25 cellular contexts compared by ENCODE assay signal in the genomic region with DNA sequence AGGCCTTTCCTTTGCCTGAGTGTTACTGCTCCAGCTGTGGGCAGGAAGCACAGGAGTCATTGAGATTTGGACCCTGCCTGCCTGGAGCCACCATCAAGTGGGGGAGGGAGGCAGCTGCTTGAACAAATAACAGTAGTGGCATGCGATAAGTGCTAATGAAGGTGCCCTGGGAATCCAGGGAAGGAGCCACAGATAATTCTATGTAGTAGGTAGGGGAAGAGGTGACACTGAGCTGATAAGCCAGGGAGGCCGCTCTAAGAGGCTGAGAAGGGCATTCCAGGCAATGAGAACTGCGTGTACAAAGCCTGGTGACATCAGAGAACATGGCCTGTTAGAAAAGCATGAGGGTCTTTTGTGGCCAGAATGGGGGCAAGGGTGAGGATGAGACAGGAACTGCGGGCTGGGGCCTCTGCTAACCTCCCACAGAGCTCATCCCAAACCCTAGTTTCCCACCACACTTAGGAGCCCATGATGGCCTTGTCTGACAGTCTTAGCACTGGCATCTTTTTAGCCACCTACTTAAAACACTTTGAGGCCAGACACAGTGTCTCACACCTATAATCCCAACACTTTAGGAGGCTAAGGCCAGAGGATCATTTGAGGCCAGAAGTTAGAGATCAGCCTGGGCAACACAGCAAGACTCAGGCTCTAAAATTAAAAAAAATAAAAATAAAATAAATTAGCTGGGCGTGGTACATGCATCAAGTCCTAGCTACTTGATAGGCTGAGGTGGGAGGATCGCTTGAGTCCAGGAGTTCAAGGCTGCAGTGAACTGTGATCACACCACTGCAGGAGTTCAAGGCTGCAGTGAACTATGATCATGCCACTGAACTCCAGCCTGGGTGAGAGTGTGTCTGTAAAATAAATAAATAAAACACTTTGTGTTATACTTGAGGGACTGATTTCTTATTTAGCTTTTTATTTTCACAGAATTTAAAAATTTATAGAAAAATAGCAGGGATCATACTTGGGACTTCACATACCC. TPM values are rescaled to one million over a fixed set of nuclear protein-coding genes. Genes with fewer than 3 reads are reported as not detected.
DNase-seq lines count a peak whose midpoint lies in the region; ATAC-seq and TF ChIP-seq lines count a peak whose summit lies in the region.
"Had no signal": no experiment of that assay in that cellular context is flagged by ENCODE, and none has a peak within 500 bp of the region (broad histone marks: within the 10 kb centered on the region; RNA-seq: fewer than 3 reads in every experiment).

No MANE protein-coding gene starts in this region.

- no peak overlapping the region for H3K27ac ChIP-seq in liver (ENCODE audit: low read depth in 1 of 2, low read length in 2 of 2)
- no peak overlapping the region for H3K27ac ChIP-seq in tibial artery
- H3K27ac ChIP-seq: ascending aorta; BLaER1 treated with 17β-estradiol and CSF1 and Interleukin-3, amounts not matched to agents 10 nM and 100 nM; neural progenitor cell; skin epidermis had no signal

- TF ChIP-seq RAD21 in liver (IDR thresholded peaks at IDR 0.05) = no peak

- H3K4me1 ChIP-seq in liver (ENCODE audit: control insufficient read depth in 4 of 4, insufficient read depth in 4 of 4, low read length in 3 of 4) (no peaks in the 10 kb centered on the region), tibial artery (no peaks in the 10 kb centered on the region)
- H3K4me1 ChIP-seq: ascending aorta, neural progenitor cell had no signal

- CTCF ChIA-PET in WTC11 (lab: Charles Lee) = interaction anchor here (0.6 to 1.0 kb wide), 2 partner anchors 13 to 14 kb away, joined by 3 to 4 read pairs; no protein-coding TSS in a partner anchor

- no peaks in the 10 kb centered on the region for H3K9me3 ChIP-seq in liver (ENCODE audit: control insufficient read depth in 4 of 4, low read length in 3 of 4)
- H3K9me3 ChIP-seq in tibial artery = no peaks in the 10 kb centered on the region
- H3K9me3 ChIP-seq: ascending aorta; BLaER1 treated with 17β-estradiol and CSF1 and Interleukin-3, amounts not matched to agents 10 nM and 100 nM had no signal

- no peaks in the 10 kb centered on the region for H3K9me3 Mint-ChIP-seq in activated naive CD8-positive, alpha-beta T cell (ENCODE audit: low read depth)
- H3K9me3 Mint-ChIP-seq in activated naive CD8-positive, alpha-beta T cell treated with anti-CD3 and anti-CD28 coated beads, Interleukin-2, amount 50 U/mL, for 24 hours = no peaks in the 10 kb centered on the region
- no peaks in the 10 kb centered on the region for H3K9me3 Mint-ChIP-seq in WTC11
- H3K9me3 Mint-ChIP-seq in stimulated activated memory B cell treated with anti-CD40 and anti-IgM and Interleukin-4, amounts not matched to agents 10 μg/mL and 1 μg/mL and 100 μg/mL, for 72 hours = no peaks in the 10 kb centered on the region
- H3K9me3 Mint-ChIP-seq: activated CD4-positive, alpha-beta T cell treated with anti-CD3 and anti-CD28 coated beads, Interleukin-2, amount 10 ng/mL, durations not matched to agents 7 days and 5 days; memory B cell; neural progenitor cell had no signal

- TF ChIP-seq CTCF in WTC11 (IDR thresholded peaks at IDR 0.05) (no peak), liver (IDR thresholded peaks at IDR 0.05; ENCODE audit: low read depth, low read length, missing input control) (no peak), tibial artery (IDR thresholded peaks at IDR 0.05) (no peak)

- H3K4me1 Mint-ChIP-seq in activated naive CD8-positive, alpha-beta T cell (ENCODE audit: low read depth) = peaks cover 63% of the 10 kb centered on the region
- H3K4me1 Mint-ChIP-seq in activated naive CD8-positive, alpha-beta T cell treated with anti-CD3 and anti-CD28 coated beads, Interleukin-2, amount 50 U/mL, for 24 hours = peaks cover 38% of the 10 kb centered on the region
- peaks cover 31% of the 10 kb centered on the region for H3K4me1 Mint-ChIP-seq in WTC11
- H3K4me1 Mint-ChIP-seq in stimulated activated memory B cell treated with anti-CD40 and anti-IgM and Interleukin-4, amounts not matched to agents 10 μg/mL and 1 μg/mL and 100 μg/mL, for 72 hours = peaks cover 66% of the 10 kb centered on the region

- H3K36me3 Mint-ChIP-seq in activated naive CD8-positive, alpha-beta T cell = peaks cover 8% of the 10 kb centered on the region
- H3K36me3 Mint-ChIP-seq in activated naive CD8-positive, alpha-beta T cell treated with anti-CD3 and anti-CD28 coated beads, Interleukin-2, amount 50 U/mL, for 24 hours (ENCODE audit: low read depth) = peaks cover 5% of the 10 kb centered on the region
- H3K36me3 Mint-ChIP-seq in WTC11 = peaks cover 3% of the 10 kb centered on the region; the same call in 1 of the 2 replicates
- peaks cover 44% of the 10 kb centered on the region for H3K36me3 Mint-ChIP-seq in stimulated activated memory B cell treated with anti-CD40 and anti-IgM and Interleukin-4, amounts not matched to agents 10 μg/mL and 1 μg/mL and 100 μg/mL, for 72 hours

- H3K27me3 Mint-ChIP-seq in activated naive CD8-positive, alpha-beta T cell = no peaks in the 10 kb centered on the region
- H3K27me3 Mint-ChIP-seq in activated naive CD8-positive, alpha-beta T cell treated with anti-CD3 and anti-CD28 coated beads, Interleukin-2, amount 50 U/mL, for 24 hours = no peaks in the 10 kb centered on the region
- no peaks in the 10 kb centered on the region for H3K27me3 Mint-ChIP-seq in WTC11 (ENCODE audit: low read depth)
- H3K27me3 Mint-ChIP-seq in stimulated activated memory B cell treated with anti-CD40 and anti-IgM and Interleukin-4, amounts not matched to agents 10 μg/mL and 1 μg/mL and 100 μg/mL, for 72 hours = no peaks in the 10 kb centered on the region
- H3K27me3 Mint-ChIP-seq: activated CD4-positive, alpha-beta T cell treated with anti-CD3 and anti-CD28 coated beads, Interleukin-2, amount 10 ng/mL, durations not matched to agents 7 days and 5 days; memory B cell had no signal

- H3K9ac ChIP-seq in liver (ENCODE audit: low read depth in 1 of 2, low read length in 2 of 2) = no peak overlapping the region
- H3K9ac ChIP-seq: BLaER1 treated with 17β-estradiol and CSF1 and Interleukin-3, amounts not matched to agents 10 nM and 100 nM; neural progenitor cell had no signal

- H3K4me3 ChIP-seq in liver (ENCODE audit: low read depth in 1 of 3, low read length in 3 of 3) = no peak overlapping the region
- no peak overlapping the region for H3K4me3 ChIP-seq in tibial artery
- H3K4me3 ChIP-seq: ascending aorta; BLaER1 treated with 17β-estradiol and CSF1 and Interleukin-3, amounts not matched to agents 10 nM and 100 nM; neural progenitor cell; skin epidermis had no signal

- POLR2A ChIA-PET in WTC11 (lab: Charles Lee) = interaction anchor here (0.7 to 1.7 kb wide), 2 partner anchors 17 to 186 kb away, joined by 3 to 5 read pairs; no protein-coding TSS in a partner anchor

- H3K36me3 ChIP-seq in liver (ENCODE audit: control insufficient read depth in 4 of 4, insufficient read depth in 3 of 4, low read depth in 1 of 4, low read length in 3 of 4) (peaks cover 0 to 2% (median under 1%) of the 10 kb centered on the region in 4 donors), tibial artery (peaks cover 0 to 22% (median 14%) of the 10 kb centered on the region in 3 donors)
- H3K36me3 ChIP-seq: neural progenitor cell had no signal

- 86% methylated on average over 6 of the region's 6 CpGs for WGBS in liver

- ATAC-seq in activated naive CD8-positive, alpha-beta T cell treated with anti-CD3 and anti-CD28 coated beads, Interleukin-2, amount 50 U/mL, for 24 hours = no peak
- peak; percentile 34 for ATAC-seq in WTC11
- no peak for ATAC-seq in stimulated activated memory B cell treated with anti-CD40 and anti-IgM and Interleukin-4, amounts not matched to agents 10 μg/mL and 1 μg/mL and 100 μg/mL, for 72 hours
- ATAC-seq in HG02610 (IDR thresholded peaks at IDR 0.05; ENCODE audit: unreplicated experiment) = no peak
- ATAC-seq: esophagus mucosa, Right ventricle myocardium inferior had no signal

- H3K27me3 ChIP-seq in liver (ENCODE audit: control insufficient read depth in 4 of 4, insufficient read depth in 4 of 4, low read length in 3 of 4) (no peaks in the 10 kb centered on the region), tibial artery (no peaks in the 10 kb centered on the region)
- H3K27me3 ChIP-seq: ascending aorta; BLaER1 treated with 17β-estradiol and CSF1 and Interleukin-3, amounts not matched to agents 10 nM and 100 nM; neural progenitor cell had no signal

- no peak for DNase-seq in activated naive CD8-positive, alpha-beta T cell treated with anti-CD3 and anti-CD28 coated beads, Interleukin-2, amount 50 U/mL, for 24 hours
- no peak for DNase-seq in WTC11 (ENCODE audit: low spot score)
- no peak for DNase-seq in tibial artery
- DNase-seq in SHP77 (lab: John Stamatoyannopoulos, UW) = no peak
- DNase-seq: activated CD4-positive, alpha-beta T cell treated with anti-CD3 and anti-CD28 coated beads, Interleukin-2, amount 10 ng/mL, durations not matched to agents 7 days and 5 days; activated naive CD4-positive, alpha-beta T cell treated with Interleukin-2 at 50 U/mL for 16 hours; effector CD4-positive, alpha-beta T cell; hypothalamus; KG1; MV-4-11; NCI-H1694 treated with DMSO at 0.1 percent for 48 hours; NCI-H82; stimulated activated CD4-positive, alpha-beta T cell treated with anti-CD3 and anti-CD28 coated beads, Interleukin-2, amount 100 ng/mL, for 48 hours; SW 1271 had no signal

- no peak overlapping the region for H3K4me3 Mint-ChIP-seq in activated naive CD8-positive, alpha-beta T cell
- H3K4me3 Mint-ChIP-seq in activated naive CD8-positive, alpha-beta T cell treated with anti-CD3 and anti-CD28 coated beads, Interleukin-2, amount 50 U/mL, for 24 hours = no peak overlapping the region
- no peak overlapping the region for H3K4me3 Mint-ChIP-seq in WTC11
- no peak overlapping the region for H3K4me3 Mint-ChIP-seq in stimulated activated memory B cell treated with anti-CD40 and anti-IgM and Interleukin-4, amounts not matched to agents 10 μg/mL and 1 μg/mL and 100 μg/mL, for 72 hours
- H3K4me3 Mint-ChIP-seq: activated CD4-positive, alpha-beta T cell treated with anti-CD3 and anti-CD28 coated beads, Interleukin-2, amount 10 ng/mL, durations not matched to agents 7 days and 5 days; memory B cell; neural progenitor cell had no signal

- H3K27ac Mint-ChIP-seq in activated naive CD8-positive, alpha-beta T cell = peak overlapping the region; percentile 75
- H3K27ac Mint-ChIP-seq in activated naive CD8-positive, alpha-beta T cell treated with anti-CD3 and anti-CD28 coated beads, Interleukin-2, amount 50 U/mL, for 24 hours = no peak overlapping the region
- peak overlapping the region; percentile 16; the same call in 1 of the 2 replicates for H3K27ac Mint-ChIP-seq in WTC11
- H3K27ac Mint-ChIP-seq in stimulated activated memory B cell treated with anti-CD40 and anti-IgM and Interleukin-4, amounts not matched to agents 10 μg/mL and 1 μg/mL and 100 μg/mL, for 72 hours = peak overlapping the region; percentile 34
- H3K27ac Mint-ChIP-seq: activated CD4-positive, alpha-beta T cell treated with anti-CD3 and anti-CD28 coated beads, Interleukin-2, amount 10 ng/mL, durations not matched to agents 7 days and 5 days; memory B cell; neural progenitor cell had no signal

- intact Hi-C loops in tibial artery (cut with DNase I; ENCODE audit: low total_unique reads) = no loop called here

TF ChIP-seq in WTC11, 78 proteins besides CTCF, POLR2A, EP300 and RAD21 (continues in another document):
- no peak for TF ChIP-seq ZNF232 (CRISPR knock-in tag; IDR thresholded peaks at IDR 0.05)

TF ChIP-seq in liver, 16 proteins besides CTCF, POLR2A, EP300 and RAD21 (continues in another document):
- no peak for TF ChIP-seq SP1 (IDR thresholded peaks at IDR 0.05)

RNA-seq across cellular contexts. Expression of gene TET3, which starts 58.9 kb away (rescaled TPM):
- total RNA-seq in WTC11 (2021) (16.4 to 19.3 TPM (median 18.2 TPM) in 3 replicates), liver (10 to 100 TPM in 1 of 2 donors, 1 to 10 TPM in 1; 5.0 to 16.2 TPM)
- polyA plus RNA-seq in liver = 1 to 10 TPM in 1 of 2 donors, under 1 TPM in 1; 0.89 to 1.5 TPM
